1 cellular context compared by ENCODE assay signal in the genomic region with DNA sequence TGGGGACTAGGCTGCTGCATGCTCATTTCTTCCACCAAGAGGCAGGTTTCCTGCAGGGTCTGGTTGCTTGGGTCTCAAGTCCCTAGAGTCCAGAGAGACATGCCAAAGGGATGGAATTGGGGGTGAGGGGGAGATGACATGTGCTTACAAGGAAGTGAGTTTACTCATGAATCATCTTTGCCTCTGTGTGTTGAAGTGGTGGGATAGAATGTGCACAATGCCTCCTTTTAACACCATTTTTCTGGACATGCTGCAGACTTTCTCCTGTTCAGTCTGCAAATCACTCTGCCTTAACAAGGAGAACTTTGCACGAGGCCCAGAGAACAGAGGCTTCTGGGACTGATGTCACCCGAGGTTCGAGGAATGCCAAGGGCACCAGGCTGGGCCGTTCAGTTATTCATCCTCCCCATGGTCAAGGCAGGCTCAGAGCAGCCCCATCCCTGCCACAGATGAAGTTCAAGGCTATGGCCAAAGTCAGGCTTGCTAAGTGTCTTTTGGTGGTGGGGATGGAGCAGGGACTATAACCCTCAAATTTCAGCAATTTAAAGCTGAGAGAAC.
TF ChIP-seq lines count a peak whose summit lies in the region.

No MANE protein-coding gene starts in this region.

TF ChIP-seq in SK-N-SH treated with all-trans-retinoic acid at 6 μM for 48 hours, 23 proteins besides CTCF, POLR2A, EP300 and RAD21 (continued from another document):
- TF ChIP-seq, protein P1, sequence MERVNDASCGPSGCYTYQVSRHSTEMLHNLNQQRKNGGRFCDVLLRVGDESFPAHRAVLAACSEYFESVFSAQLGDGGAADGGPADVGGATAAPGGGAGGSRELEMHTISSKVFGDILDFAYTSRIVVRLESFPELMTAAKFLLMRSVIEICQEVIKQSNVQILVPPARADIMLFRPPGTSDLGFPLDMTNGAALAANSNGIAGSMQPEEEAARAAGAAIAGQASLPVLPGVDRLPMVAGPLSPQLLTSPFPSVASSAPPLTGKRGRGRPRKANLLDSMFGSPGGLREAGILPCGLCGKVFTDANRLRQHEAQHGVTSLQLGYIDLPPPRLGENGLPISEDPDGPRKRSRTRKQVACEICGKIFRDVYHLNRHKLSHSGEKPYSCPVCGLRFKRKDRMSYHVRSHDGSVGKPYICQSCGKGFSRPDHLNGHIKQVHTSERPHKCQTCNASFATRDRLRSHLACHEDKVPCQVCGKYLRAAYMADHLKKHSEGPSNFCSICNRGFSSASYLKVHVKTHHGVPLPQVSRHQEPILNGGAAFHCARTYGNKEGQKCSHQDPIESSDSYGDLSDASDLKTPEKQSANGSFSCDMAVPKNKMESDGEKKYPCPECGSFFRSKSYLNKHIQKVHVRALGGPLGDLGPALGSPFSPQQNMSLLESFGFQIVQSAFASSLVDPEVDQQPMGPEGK (CRISPR knock-in tag; IDR thresholded peaks at IDR 0.05; ENCODE audit: borderline replicate concordance) = no peak
- TF ChIP-seq RARB (CRISPR knock-in tag; IDR thresholded peaks at IDR 0.05) (no peak), ZC3H10 (CRISPR knock-in tag; IDR thresholded peaks at IDR 0.05) (no peak), ISL1 (CRISPR knock-in tag; IDR thresholded peaks at IDR 0.05) (no peak), CSDC2 (CRISPR knock-in tag; IDR thresholded peaks at IDR 0.05) (no peak), ZFP30 (CRISPR knock-in tag; IDR thresholded peaks at IDR 0.05) (no peak)
TF ChIP-seq in SK-N-SH treated with all-trans-retinoic acid at 6 μM for 48 hours: peak in this region for 0.
